11 cellular contexts compared by ENCODE assay signal in the genomic region with DNA sequence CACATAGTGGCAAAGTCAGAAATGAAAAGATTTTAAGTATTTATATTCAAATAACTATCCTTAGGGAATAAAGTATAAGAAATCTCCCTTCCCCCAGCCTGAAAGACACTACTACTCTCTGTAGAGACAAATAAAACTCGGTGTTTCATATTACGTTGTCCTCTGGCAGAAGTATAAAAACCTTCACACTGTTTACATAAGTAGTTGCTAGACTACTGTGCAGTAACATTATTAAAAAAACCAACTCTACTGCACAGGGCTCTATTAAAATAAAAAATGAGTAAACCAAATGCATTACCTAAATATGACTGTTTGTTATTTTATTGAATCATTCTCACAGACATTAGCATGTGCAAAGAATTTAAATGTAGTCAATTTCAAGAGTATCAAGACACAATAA.
DNase-seq lines count a peak whose midpoint lies in the region; ATAC-seq lines count a peak whose summit lies in the region.
"Had no signal": no experiment of that assay in that cellular context is flagged by ENCODE, and none has a peak within 500 bp of the region (broad histone marks: within the 10 kb centered on the region; RNA-seq: fewer than 3 reads in every experiment).

No MANE protein-coding gene starts in this region.

- WGBS in right cardiac atrium: 30% methylated on average over 2 of the region's 2 CpGs

- no peaks in the 10 kb centered on the region for H3K27me3 ChIP-seq in right cardiac atrium (ENCODE audit: control insufficient read depth, insufficient read depth)
- H3K27me3 ChIP-seq: BE2C had no signal

- intact Hi-C loops in Right ventricle myocardium superior (cut with DNase I) (no loop called here), cardiac septum (cut with DNase I) (no loop called here), right cardiac atrium (cut with DNase I) (no loop called here)

- H3K4me3 ChIP-seq in right cardiac atrium (ENCODE audit: low read length): no peak overlapping the region

- ATAC-seq in Right ventricle myocardium superior (ENCODE audit: poor library complexity) (peak; percentile 96), right cardiac atrium (peak; percentile 77 to 90), HG03175 (IDR thresholded peaks at IDR 0.05; ENCODE audit: unreplicated experiment) (no peak)
- ATAC-seq: HCT116 had no signal

- DNase-seq in Right ventricle myocardium superior (no peak), cardiac septum (ENCODE audit: low spot score) (no peak), astrocyte of the hippocampus (ENCODE audit: low read depth, low spot score) (peak; percentile 37), right cardiac atrium (no peak), stromal cell of bone marrow (ENCODE audit: low read depth) (peak; percentile 77), islet precursor cell (no peak), COR-L47 (lab: John Stamatoyannopoulos, UW) (no peak)
- DNase-seq: activated CD8-positive, alpha-beta memory T cell treated with anti-CD3 and anti-CD28 coated beads, Interleukin-2, amount 50 U/mL, for 4 hours; BE2C had no signal

- no peaks in the 10 kb centered on the region for H3K9me3 ChIP-seq in right cardiac atrium (ENCODE audit: control insufficient read depth, low read length)
- H3K9me3 ChIP-seq: BE2C had no signal

- H3K4me1 ChIP-seq in right cardiac atrium (ENCODE audit: control insufficient read depth, insufficient read depth, low read length): no peaks in the 10 kb centered on the region
- H3K4me1 ChIP-seq: BE2C had no signal

- no peak overlapping the region for H3K27ac ChIP-seq in right cardiac atrium (ENCODE audit: low read length)

Comparison
In these comparisons a context has a peak if more than half of its experiments do, and no peak if none do; other contexts are left out.
1. DNase-seq: peak in astrocyte of the hippocampus (single experiment) and stromal cell of bone marrow (single experiment); none in Right ventricle myocardium superior (single experiment), cardiac septum (single experiment), right cardiac atrium (0 of 3), islet precursor cell (single experiment) and COR-L47 (single experiment).